In genomic region chr1:100526894-100527293, GRCh38 we compare ENCODE assay signal across 38 cellular contexts. TPM values are rescaled to one million over a fixed set of nuclear protein-coding genes. Genes with fewer than 3 reads are reported as not detected.
"Had no signal": no experiment of that assay in that cellular context is flagged by ENCODE, and none has a peak within 500 bp of the region (broad histone marks: within the 10 kb centered on the region; RNA-seq: fewer than 3 reads in every experiment).

No MANE protein-coding gene starts in this region.

- H3K27me3 ChIP-seq: MG63 had no signal

- H3K36me3 ChIP-seq: MG63 had no signal

- H3K4me3 ChIP-seq: MG63 had no signal

- H3K9me3 ChIP-seq: MG63 had no signal

- DNase-seq: Kasumi-1, MG63, MM.1S, MV-4-11, NCI-H1048, NCI-H1092, NCI-H1092 treated with DMSO at 0.1 percent for 48 hours, NCI-H1105, NCI-H1105 treated with DMSO at 0.1 percent for 48 hours, NCI-H1417, NCI-H1417 treated with DMSO at 0.1 percent for 48 hours, NCI-H1436, NCI-H1436 treated with DMSO at 0.1 percent for 48 hours, NCI-H146, NCI-H1694, NCI-H1694 treated with DMSO at 0.1 percent for 48 hours, NCI-H187, NCI-H187 treated with DMSO at 0.1 percent for 48 hours, NCI-H1930, NCI-H2029, NCI-H2029 treated with DMSO at 0.1 percent for 48 hours, NCI-H2081, NCI-H2081 treated with DMSO at 0.1 percent for 48 hours, NCI-H2107, NCI-H2171, NCI-H2171 treated with DMSO at 0.1 percent for 48 hours, NCI-H2227 treated with DMSO at 0.1 percent for 48 hours, NCI-H226, NCI-H345, NCI-H446, NCI-H446 treated with DMSO at 0.1 percent for 48 hours, NCI-H510A, NCI-H510A treated with DMSO at 0.1 percent for 48 hours, NCI-H524, NCI-H524 treated with DMSO at 0.1 percent for 48 hours had no signal

RNA-seq across cellular contexts. Expression of gene GPR88, which starts 11.0 kb away (rescaled TPM):
- total RNA-seq: M059J, MCF 10A, NCI-H460 had no signal
